35 cellular contexts compared by ENCODE assay signal in the genomic region with DNA sequence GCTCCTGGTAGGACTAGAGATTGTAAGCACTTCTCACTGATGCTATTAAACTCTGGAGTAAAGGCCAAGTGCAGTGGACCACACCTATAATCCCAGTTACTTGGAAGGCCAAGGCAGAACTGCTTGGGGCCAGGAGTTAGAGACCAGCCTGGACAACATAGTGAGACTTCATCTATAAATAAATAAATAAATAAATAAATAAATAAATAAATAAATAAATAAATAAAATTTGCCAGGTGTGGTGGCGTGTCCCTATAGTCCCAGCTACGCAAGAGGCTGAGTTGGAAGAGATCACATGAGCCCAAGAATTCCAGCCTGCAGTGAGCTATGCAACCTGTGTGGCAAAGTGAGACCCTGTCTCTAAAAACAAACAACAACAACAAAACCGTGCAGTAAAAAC.
"Had no signal": no experiment of that assay in that cellular context is flagged by ENCODE, and none has a peak within 500 bp of the region (broad histone marks: within the 10 kb centered on the region; RNA-seq: fewer than 3 reads in every experiment).

No MANE protein-coding gene starts in this region.

- DNase-seq: Karpas-422, Kasumi-1, MG63, MM.1S, MV-4-11, NCI-H1048, NCI-H1092, NCI-H1092 treated with DMSO at 0.1 percent for 48 hours, NCI-H1105, NCI-H1105 treated with DMSO at 0.1 percent for 48 hours, NCI-H1417, NCI-H1417 treated with DMSO at 0.1 percent for 48 hours, NCI-H1436, NCI-H1436 treated with DMSO at 0.1 percent for 48 hours, NCI-H146, NCI-H1694, NCI-H1694 treated with DMSO at 0.1 percent for 48 hours, NCI-H187, NCI-H187 treated with DMSO at 0.1 percent for 48 hours, NCI-H1930, NCI-H2029, NCI-H2029 treated with DMSO at 0.1 percent for 48 hours, NCI-H2081, NCI-H2081 treated with DMSO at 0.1 percent for 48 hours, NCI-H2107, NCI-H2171, NCI-H2171 treated with DMSO at 0.1 percent for 48 hours, NCI-H2227 treated with DMSO at 0.1 percent for 48 hours, NCI-H226, NCI-H345, NCI-H446, NCI-H446 treated with DMSO at 0.1 percent for 48 hours, NCI-H510A, NCI-H510A treated with DMSO at 0.1 percent for 48 hours, NCI-H524 had no signal

- H3K9me3 ChIP-seq: MG63 had no signal

- H3K4me3 ChIP-seq: MG63 had no signal

- H3K36me3 ChIP-seq: MG63 had no signal
